In genomic region chr6:148795563-148795962, GRCh38 we compare ENCODE assay signal across 26 cellular contexts. TPM values are rescaled to one million over a fixed set of nuclear protein-coding genes. Genes with fewer than 3 reads are reported as not detected.
DNase-seq lines count a peak whose midpoint lies in the region; ATAC-seq, FAIRE-seq and TF ChIP-seq lines count a peak whose summit lies in the region.
"Had no signal": no experiment of that assay in that cellular context is flagged by ENCODE, and none has a peak within 500 bp of the region (broad histone marks: within the 10 kb centered on the region; RNA-seq: fewer than 3 reads in every experiment).

No MANE protein-coding gene starts in this region.

- peaks cover 9% of the 10 kb centered on the region for H3K4me1 Mint-ChIP-seq in activated T-cell treated with anti-CD3 and anti-CD28 coated beads, Interleukin-2, amount 50 U/mL, for 4 hours (ENCODE audit: low read depth)

- no TSS peak for BruUV-seq in HepG2 (replicated peaks; lab: Mats Ljungman, UMichigan)

- no peaks in the 10 kb centered on the region for H3K9me3 ChIP-seq in HepG2 (ENCODE audit: low read length)
- no peaks in the 10 kb centered on the region for H3K9me3 ChIP-seq in right lobe of liver
- no peaks in the 10 kb centered on the region for H3K9me3 ChIP-seq in thyroid gland

- TF ChIP-seq EP300 in HepG2 (IDR thresholded peaks at IDR 0.05; ENCODE audit: low read depth in 2 of 2, low read length in 2 of 2) (no peak), HepG2 (CRISPR knock-in tag; IDR thresholded peaks at IDR 0.05; ENCODE audit: borderline replicate concordance) (no peak)

- ATAC-seq in HepG2: no peak
- no peak for ATAC-seq in right lobe of liver
- peak; percentile 62 for ATAC-seq in foreskin keratinocyte
- ATAC-seq in activated T-cell treated with anti-CD3 and anti-CD28 coated beads, Interleukin-2, amount 50 U/mL, for 4 hours: no peak
- ATAC-seq: A549; CD8-positive, alpha-beta T cell; GM12878 had no signal

- POLR2A ChIA-PET in HepG2 (lab: Yijun Ruan, JAX): no interaction called here

- H2AFZ ChIP-seq in HepG2 (ENCODE audit: low read length): no peak overlapping the region

- no peaks in the 10 kb centered on the region for H3K36me3 ChIP-seq in HepG2 (replicated peaks in 1 of 2; ENCODE audit: control insufficient read depth in 1 of 2, insufficient read depth in 2 of 2, low read length in 2 of 2)
- no peaks in the 10 kb centered on the region for H3K36me3 ChIP-seq in right lobe of liver
- no peaks in the 10 kb centered on the region for H3K36me3 ChIP-seq in thyroid gland

- no peaks in the 10 kb centered on the region for H3K4me1 ChIP-seq in HepG2 (ENCODE audit: insufficient read depth, low read length)
- no peaks in the 10 kb centered on the region for H3K4me1 ChIP-seq in right lobe of liver
- H3K4me1 ChIP-seq in foreskin keratinocyte: peaks cover 6% of the 10 kb centered on the region
- H3K4me1 ChIP-seq in thyroid gland: peaks cover 46 to 48% of the 10 kb centered on the region in 2 donors
- H3K4me1 ChIP-seq: A549 had no signal

- TF ChIP-seq RAD21 in HepG2 (CRISPR knock-in tag; IDR thresholded peaks at IDR 0.05): no peak

- no peaks in the 10 kb centered on the region for H4K20me1 ChIP-seq in HepG2 (ENCODE audit: insufficient read depth, low read length)

- H3K27me3 Mint-ChIP-seq in activated T-cell treated with anti-CD3 and anti-CD28 coated beads, Interleukin-2, amount 50 U/mL, for 4 hours (ENCODE audit: low read depth): peaks cover 2% of the 10 kb centered on the region
- H3K27me3 Mint-ChIP-seq: B cell; CD4-positive, alpha-beta T cell had no signal

- intact Hi-C loops in HepG2 (cut with micrococcal nuclease; ENCODE audit: unreplicated experiment) (no loop called here), right lobe of liver (cut with DNase I) (no loop called here), thyroid gland (cut with DNase I) (no loop called here)

- H3K9ac ChIP-seq in HepG2 (ENCODE audit: insufficient read depth, low read depth, low read length): no peak overlapping the region
- H3K9ac ChIP-seq: BLaER1 treated with 17β-estradiol and CSF1 and Interleukin-3, amounts not matched to agents 10 nM and 100 nM had no signal

- H3K27ac ChIP-seq in HepG2 (ENCODE audit: extremely low read length, insufficient read depth, low read length) (no peak overlapping the region), right lobe of liver (no peak overlapping the region), foreskin keratinocyte (peak overlapping the region; percentile 20), thyroid gland (peak overlapping the region in 2 of 3 donors; percentile 9 to 41)
- H3K27ac ChIP-seq: 22Rv1; A549; BLaER1 treated with 17β-estradiol and CSF1 and Interleukin-3, amounts not matched to agents 10 nM and 100 nM; C4-2B had no signal

- no peak overlapping the region for H3K4me3 Mint-ChIP-seq in activated T-cell treated with anti-CD3 and anti-CD28 coated beads, Interleukin-2, amount 50 U/mL, for 4 hours
- H3K4me3 Mint-ChIP-seq: B cell; CD4-positive, alpha-beta T cell; CD8-positive, alpha-beta T cell had no signal

- no peak overlapping the region for H3K4me2 ChIP-seq in HepG2 (ENCODE audit: low read depth, low read length)
- H3K4me2 ChIP-seq: A549; BLaER1 treated with 17β-estradiol and CSF1 and Interleukin-3, amounts not matched to agents 10 nM and 100 nM had no signal

- DNase-seq in HepG2 (ENCODE audit: low spot score) (no peak), right lobe of liver (no peak), COR-L47 (lab: John Stamatoyannopoulos, UW) (peak; percentile 7), foreskin keratinocyte (no peak), thyroid gland (no peak), KG1 (lab: John Stamatoyannopoulos, UW) (no peak)
- no peak for DNase-seq in activated T-cell treated with anti-CD3 and anti-CD28 coated beads, Interleukin-2, amount 50 U/mL, for 4 hours
- DNase-seq: AML-193; CD4-positive, alpha-beta T cell; CD8-positive, alpha-beta T cell; DMS 273 treated with DMSO at 0.1 percent for 48 hours; DMS153; DMS53; DMS79; DND-41; EL; GDM1 had no signal

- TF ChIP-seq CTCF in HepG2 (CRISPR knock-in tag; IDR thresholded peaks at IDR 0.05) (no peak), right lobe of liver (IDR thresholded peaks at IDR 0.05) (no peak), foreskin keratinocyte (conservative IDR thresholded peaks at IDR 0.05) (no peak), thyroid gland (IDR thresholded peaks at IDR 0.05) (no peak)

- H3K27me3 ChIP-seq in HepG2 (ENCODE audit: control insufficient read depth in 1 of 2, insufficient read depth in 2 of 2, low read length in 2 of 2): peaks cover 2 to 12% of the 10 kb centered on the region in 2 experiments; a peak in 2 of 5 replicates
- H3K27me3 ChIP-seq in right lobe of liver: no peaks in the 10 kb centered on the region
- H3K27me3 ChIP-seq in foreskin keratinocyte: no peaks in the 10 kb centered on the region
- no peaks in the 10 kb centered on the region for H3K27me3 ChIP-seq in thyroid gland
- H3K27me3 ChIP-seq: BLaER1 treated with 17β-estradiol and CSF1 and Interleukin-3, amounts not matched to agents 10 nM and 100 nM had no signal

- no peak overlapping the region for H3K4me3 ChIP-seq in HepG2 (replicated peaks in 1 of 3; ENCODE audit: insufficient read depth in 1 of 3, low read depth in 2 of 3, low read length in 3 of 3)
- no peak overlapping the region for H3K4me3 ChIP-seq in right lobe of liver
- H3K4me3 ChIP-seq in thyroid gland (replicated peaks in 1 of 3): no peak overlapping the region
- H3K4me3 ChIP-seq: A549; BLaER1 treated with 17β-estradiol and CSF1 and Interleukin-3, amounts not matched to agents 10 nM and 100 nM; GM12878 had no signal

- TF ChIP-seq POLR2A in HepG2 (IDR thresholded peaks at IDR 0.05; ENCODE audit: insufficient read depth in 1 of 2, low read depth in 2 of 2, low read length in 2 of 2): no peak
- TF ChIP-seq POLR2A in right lobe of liver (IDR thresholded peaks at IDR 0.05): no peak
- TF ChIP-seq POLR2A in thyroid gland (IDR thresholded peaks at IDR 0.05): no peak

- no peaks in the 10 kb centered on the region for H3K36me3 Mint-ChIP-seq in activated T-cell treated with anti-CD3 and anti-CD28 coated beads, Interleukin-2, amount 50 U/mL, for 4 hours (ENCODE audit: insufficient read depth)

- H3K9me3 Mint-ChIP-seq in activated T-cell treated with anti-CD3 and anti-CD28 coated beads, Interleukin-2, amount 50 U/mL, for 4 hours: no peaks in the 10 kb centered on the region
- H3K9me3 Mint-ChIP-seq: CD4-positive, alpha-beta T cell had no signal

- CTCF ChIA-PET in HepG2 (lab: Yijun Ruan, JAX; ENCODE audit: low intra/inter-chr PET ratio, low total read pairs): no interaction called here

- WGBS in HepG2 (ENCODE audit: low lambda C conversion rate): 26% methylated on average over 6 of the region's 6 CpGs
- WGBS in right lobe of liver (ENCODE audit: insufficient coverage, low coverage, low lambda C conversion rate, missing lambda C conversion rate): 70% methylated on average over 5 of the region's 6 CpGs
- 94% methylated on average over 6 of the region's 6 CpGs for WGBS in thyroid gland, 2 donors

- in situ Hi-C loops in HepG2 (cut with HindIII; ENCODE audit: extremely low pct_ligation_motif_present, low pct_unique_long_range_greater_than_20kb): no loop called here

- H3K79me2 ChIP-seq in HepG2 (ENCODE audit: insufficient read depth, low read length): no peaks in the 10 kb centered on the region

- no peak for FAIRE-seq in HepG2 (lab: Jason Lieb, UNC)
- FAIRE-seq: A549, GM12878, GM12892, GM18507 had no signal

TF ChIP-seq in HepG2, 621 proteins besides CTCF, POLR2A, EP300 and RAD21:
- TF ChIP-seq CREB1 (IDR thresholded peaks at IDR 0.05) (0 out of 2 replicates have a peak, but pooled peaks have one; percentile 55), CREB1 (CRISPR knock-in tag; IDR thresholded peaks at IDR 0.05) (no peak), MXI1 (IDR thresholded peaks at IDR 0.05; ENCODE audit: borderline replicate concordance, low read depth, low read length) (no peak), REL (CRISPR knock-in tag; conservative IDR thresholded peaks at IDR 0.05) (no peak)

RNA-seq across cellular contexts. Expression of gene UST, which starts 48.7 kb away (rescaled TPM):
- total RNA-seq in HepG2 (2016; rRNA removed; fragmentation: Illumina TruSeq; extraction: Trizol): 0.27 and 0.70 TPM in 2 replicates
- total RNA-seq in HepG2 (2016; cell fraction: cytosol; rRNA removed; fragmentation: Illumina TruSeq; extraction: Trizol; ENCODE audit: low read depth): 0.09 and 0.10 TPM in 2 replicates
- 0.17 and 0.28 TPM in 2 replicates for total RNA-seq in HepG2 (2016; cell fraction: insoluble cytoplasmic fraction; rRNA removed; fragmentation: Illumina TruSeq; extraction: Trizol)
- 0.14 and 0.15 TPM in 2 replicates for total RNA-seq in HepG2 (2016; cell fraction: membrane; rRNA removed; fragmentation: Illumina TruSeq; extraction: Trizol)
- 0.34 TPM in 1 of 2 replicates, not detected in the other for total RNA-seq in HepG2 (2016; cell fraction: nucleus; rRNA removed; fragmentation: Illumina TruSeq; extraction: Trizol)
- polyA plus RNA-seq in HepG2 (2011; rRNA removed): not detected in 2 replicates
- 0.01 TPM in 1 of 2 replicates, not detected in the other for polyA plus RNA-seq in HepG2 (2011; cell fraction: cytosol; rRNA removed)
- polyA plus RNA-seq in HepG2 (2011; cell fraction: nucleus; rRNA removed): not detected in 2 replicates
- not detected in 2 replicates for polyA plus RNA-seq in HepG2 (2012)
- polyA plus RNA-seq in HepG2 (2016; cell fraction: cytosol; fragmentation: Illumina TruSeq; extraction: Trizol; ENCODE audit: low read depth): 0.17 TPM in 1 of 2 replicates, not detected in the other
- polyA plus RNA-seq in HepG2 (2016; cell fraction: insoluble cytoplasmic fraction; fragmentation: Illumina TruSeq; extraction: Trizol; ENCODE audit: low read depth): 0.21 and 0.84 TPM in 2 replicates
- polyA plus RNA-seq in HepG2 (2016; cell fraction: membrane; fragmentation: Illumina TruSeq; extraction: Trizol; ENCODE audit: low read depth): 0.05 and 0.48 TPM in 2 replicates
- 0.13 and 0.42 TPM in 2 replicates for polyA plus RNA-seq in HepG2 (2016; cell fraction: nucleus; fragmentation: Illumina TruSeq; extraction: Trizol; ENCODE audit: insufficient read depth, low read depth)
- polyA minus RNA-seq in HepG2 (2011; rRNA and poly(A)+ RNA removed; ENCODE audit: low replicate concordance): 12.2 TPM in 1 of 2 replicates, not detected in the other
- polyA minus RNA-seq in HepG2 (2011; cell fraction: cytosol; rRNA and poly(A)+ RNA removed): not detected in 2 replicates
- polyA minus RNA-seq in HepG2 (2011; cell fraction: nucleus; rRNA and poly(A)+ RNA removed): not detected in 2 replicates
- total RNA-seq in right lobe of liver: 1 to 10 TPM in 3 of 6 experiments, under 1 TPM in 3; 0.44 to 1.9 (median 0.91) TPM
- 11.1 and 13.3 TPM in 2 replicates for total RNA-seq in foreskin keratinocyte
- 6.7 and 7.6 TPM in 2 replicates for polyA plus RNA-seq in foreskin keratinocyte
- 10 to 100 TPM; 73.4 to 91.2 (median 81.4) TPM for total RNA-seq in thyroid gland
- 1 to 10 TPM; 1.3 to 2.2 (median 1.6) TPM for total RNA-seq in activated T-cell treated with anti-CD3 and anti-CD28 coated beads, Interleukin-2, amount 50 U/mL, for 4 hours
- total RNA-seq: G401 had no signal

Comparison
In these comparisons a context has a peak if more than half of its experiments do, and no peak if none do; other contexts are left out.
1. H3K27ac ChIP-seq: peak in foreskin keratinocyte (single experiment) and thyroid gland (2 of 3); none in HepG2 (single experiment) and right lobe of liver (0 of 3).